ENCODE assay signal across 13 cellular contexts in genomic region chr4:129455462-129455861, GRCh38.
DNase-seq lines count a peak whose midpoint lies in the region; ATAC-seq and TF ChIP-seq lines count a peak whose summit lies in the region.
"Had no signal": no experiment of that assay in that cellular context is flagged by ENCODE, and none has a peak within 500 bp of the region (broad histone marks: within the 10 kb centered on the region; RNA-seq: fewer than 3 reads in every experiment).

No MANE protein-coding gene starts in this region.

- H3K36me3 ChIP-seq in HAP-1 (replicated peaks), result no peaks in the 10 kb centered on the region
- H3K36me3 ChIP-seq in mucosa of descending colon (ENCODE audit: low read depth), result no peaks in the 10 kb centered on the region
- H3K36me3 ChIP-seq: BLaER1 treated with 17β-estradiol and CSF1 and Interleukin-3, amounts not matched to agents 10 nM and 100 nM; ovary had no signal

- H3K4me1 ChIP-seq in HAP-1, result no peaks in the 10 kb centered on the region
- H3K4me1 ChIP-seq in mucosa of descending colon (ENCODE audit: low read depth), result no peaks in the 10 kb centered on the region
- H3K4me1 ChIP-seq: BLaER1 treated with 17β-estradiol and CSF1 and Interleukin-3, amounts not matched to agents 10 nM and 100 nM had no signal

- H3K4me3 ChIP-seq in HAP-1, result no peak overlapping the region
- H3K4me3 ChIP-seq in retinal pigment epithelial cell (ENCODE audit: low read length), result no peak overlapping the region
- H3K4me3 ChIP-seq in mucosa of descending colon, result no peak overlapping the region
- H3K4me3 ChIP-seq: BLaER1 treated with 17β-estradiol and CSF1 and Interleukin-3, amounts not matched to agents 10 nM and 100 nM; ovary; skin epidermis had no signal

- ATAC-seq in mucosa of descending colon (no peak), GM21381 (IDR thresholded peaks at IDR 0.05; ENCODE audit: unreplicated experiment) (no peak)
- ATAC-seq: activated CD4-positive, alpha-beta T cell treated with anti-CD3 and anti-CD28 coated beads for 36 hours had no signal

- TF ChIP-seq CTCF in retinal pigment epithelial cell (conservative IDR thresholded peaks at IDR 0.05; ENCODE audit: low read depth, low read length) (no peak), mucosa of descending colon (IDR thresholded peaks at IDR 0.05) (no peak)

- H3K27me3 ChIP-seq in HAP-1 (ENCODE audit: low read depth), result no peaks in the 10 kb centered on the region
- H3K27me3 ChIP-seq: BLaER1 treated with 17β-estradiol and CSF1 and Interleukin-3, amounts not matched to agents 10 nM and 100 nM; ovary had no signal

- in situ Hi-C loops in HAP-1 (cut with MboI; ENCODE audit: low sequenced_read_pairs), result no loop called here

- H3K9me3 ChIP-seq in HAP-1 (no peaks in the 10 kb centered on the region), mucosa of descending colon (no peaks in the 10 kb centered on the region)
- H3K9me3 ChIP-seq: BLaER1 treated with 17β-estradiol and CSF1 and Interleukin-3, amounts not matched to agents 10 nM and 100 nM; ovary had no signal

- intact Hi-C loops in mucosa of descending colon (cut with DNase I, micrococcal nuclease), result no loop called here

- DNase-seq in HAP-1 (ENCODE audit: low spot score in 2 of 2) (peak; percentile 9 to 22), NCI-H2081 treated with DMSO at 0.1 percent for 48 hours (lab: John Stamatoyannopoulos, UW) (peak; percentile 42), NCI-H82 treated with DMSO at 0.1 percent for 48 hours (lab: John Stamatoyannopoulos, UW; ENCODE audit: unreplicated experiment) (peak; percentile 30), retinal pigment epithelial cell (ENCODE audit: low read depth) (peak; percentile 54), mucosa of descending colon (no peak), AML-193 (lab: John Stamatoyannopoulos, UW) (no peak)
- DNase-seq: activated CD4-positive, alpha-beta T cell treated with anti-CD3 and anti-CD28 coated beads for 36 hours; activated naive CD4-positive, alpha-beta T cell; NCI-H1048; ovary had no signal

Comparison
In these comparisons a context has a peak if more than half of its experiments do, and no peak if none do; other contexts are left out.
1. DNase-seq: peak in HAP-1 (2 of 2), NCI-H2081 treated with DMSO at 0.1 percent for 48 hours (single experiment), NCI-H82 treated with DMSO at 0.1 percent for 48 hours (single experiment) and retinal pigment epithelial cell (single experiment); none in mucosa of descending colon (0 of 3) and AML-193 (0 of 2).